Comparison of ENCODE assay signal across 11 cellular contexts in the genomic region with DNA sequence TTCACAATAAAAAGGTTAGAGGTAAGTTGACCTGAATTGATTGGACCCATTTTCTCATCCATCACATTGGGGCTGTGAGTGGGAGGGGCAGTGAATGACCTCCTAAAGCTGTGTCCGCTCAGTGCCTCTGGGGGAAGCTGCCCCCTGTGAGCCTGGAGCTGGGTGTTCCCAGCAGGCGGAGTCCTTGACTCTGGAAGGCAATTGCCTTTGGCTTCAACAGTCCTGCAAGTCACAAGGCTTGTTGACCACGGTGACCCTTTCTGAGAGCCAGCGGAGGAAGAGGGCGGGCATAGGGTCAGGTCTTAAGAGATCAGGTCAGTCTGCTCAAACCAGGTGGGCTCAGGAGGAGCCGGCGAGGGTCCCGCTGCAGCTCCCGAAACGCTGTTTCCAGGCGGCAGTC. TPM values are rescaled to one million over a fixed set of nuclear protein-coding genes. Genes with fewer than 3 reads are reported as not detected.
"Had no signal": no experiment of that assay in that cellular context is flagged by ENCODE, and none has a peak within 500 bp of the region (broad histone marks: within the 10 kb centered on the region; RNA-seq: fewer than 3 reads in every experiment).

No MANE protein-coding gene starts in this region.

- H2AFZ ChIP-seq: parathyroid adenoma had no signal

- DNase-seq: brain microvascular endothelial cell, cerebellar nuclear complex, dermis blood vessel endothelial cell, erythroblast, hippocampal formation, T-helper 17 cell had no signal

- H3K9ac ChIP-seq: parathyroid adenoma had no signal

- ATAC-seq: T-helper 17 cell had no signal

- H3K36me3 Mint-ChIP-seq: activated naive CD4-positive, alpha-beta T cell treated with anti-CD3 and anti-CD28 coated beads, Interleukin-2, amount 50 U/mL, for 24 hours; memory B cell had no signal

- H3K27ac ChIP-seq: brain microvascular endothelial cell, parathyroid adenoma, skin epidermis, thyroid gland had no signal

- H3K36me3 ChIP-seq: brain microvascular endothelial cell, thyroid gland had no signal

- H3K4me1 Mint-ChIP-seq: activated naive CD4-positive, alpha-beta T cell treated with anti-CD3 and anti-CD28 coated beads, Interleukin-2, amount 50 U/mL, for 24 hours had no signal

- H3K9me3 Mint-ChIP-seq: activated naive CD4-positive, alpha-beta T cell treated with anti-CD3 and anti-CD28 coated beads, Interleukin-2, amount 50 U/mL, for 24 hours; memory B cell had no signal

- H3K9me3 ChIP-seq: thyroid gland had no signal

- H3K27ac Mint-ChIP-seq: activated naive CD4-positive, alpha-beta T cell treated with anti-CD3 and anti-CD28 coated beads, Interleukin-2, amount 50 U/mL, for 24 hours; memory B cell; T-helper 17 cell had no signal

- H3K79me2 ChIP-seq: parathyroid adenoma had no signal

- H3K4me3 Mint-ChIP-seq: activated naive CD4-positive, alpha-beta T cell treated with anti-CD3 and anti-CD28 coated beads, Interleukin-2, amount 50 U/mL, for 24 hours; memory B cell; T-helper 17 cell had no signal

- H3K4me1 ChIP-seq: parathyroid adenoma had no signal

RNA-seq across cellular contexts. Expression of a gene that starts 1.1 kb away (rescaled TPM):
- total RNA-seq: T-helper 17 cell had no signal
